In genomic region chr5:52077941-52078825, GRCh38 we compare ENCODE assay signal across 17 cellular contexts.
DNase-seq lines count a peak whose midpoint lies in the region; ATAC-seq and TF ChIP-seq lines count a peak whose summit lies in the region.
"Had no signal": no experiment of that assay in that cellular context is flagged by ENCODE, and none has a peak within 500 bp of the region (broad histone marks: within the 10 kb centered on the region; RNA-seq: fewer than 3 reads in every experiment).

No MANE protein-coding gene starts in this region.

- H3K79me1 ChIP-seq in trophoblast cell (ENCODE audit: low read length): no peaks in the 10 kb centered on the region

- H3K27me3 ChIP-seq in trophoblast cell (ENCODE audit: insufficient read depth, low read length) (no peaks in the 10 kb centered on the region), MM.1S (replicated peaks; ENCODE audit: insufficient read depth, low read length) (no peaks in the 10 kb centered on the region)

- no peak overlapping the region for H3K27ac ChIP-seq in trophoblast cell (ENCODE audit: low read depth, low read length)
- H3K27ac ChIP-seq in MM.1S (ENCODE audit: low read length): no peak overlapping the region
- H3K27ac ChIP-seq: PC-9 had no signal

- H3K36me3 Mint-ChIP-seq in WTC11: no peaks in the 10 kb centered on the region

- no peak overlapping the region for H2BK12ac ChIP-seq in trophoblast cell (ENCODE audit: low read length)

- H3K23ac ChIP-seq in trophoblast cell (ENCODE audit: low read length): no peak overlapping the region

- no peak overlapping the region for H3K9ac ChIP-seq in trophoblast cell (ENCODE audit: low read length)
- H3K9ac ChIP-seq in MM.1S (ENCODE audit: low read length): no peak overlapping the region
- H3K9ac ChIP-seq: SK-N-SH had no signal

- no peak overlapping the region for H2BK5ac ChIP-seq in trophoblast cell (ENCODE audit: low read depth, low read length, poor library complexity)

- CTCF ChIA-PET in WTC11 (lab: Charles Lee): no interaction called here

- H3K14ac ChIP-seq in trophoblast cell (ENCODE audit: low read length): no peak overlapping the region

- H3K36me3 ChIP-seq in trophoblast cell (ENCODE audit: control insufficient read depth in 1 of 2, insufficient read depth in 2 of 2, low read length in 2 of 2): no peaks in the 10 kb centered on the region
- H3K36me3 ChIP-seq in MM.1S (replicated peaks; ENCODE audit: insufficient read depth, low read length): no peaks in the 10 kb centered on the region

- H4K91ac ChIP-seq in trophoblast cell (ENCODE audit: low read depth, low read length): no peak overlapping the region

- no peak overlapping the region for H3K18ac ChIP-seq in trophoblast cell (ENCODE audit: low read length)

- POLR2A ChIA-PET in WTC11 (lab: Charles Lee): no interaction called here

- H3K27ac Mint-ChIP-seq in WTC11: no peak overlapping the region
- H3K27ac Mint-ChIP-seq: CD4-positive, alpha-beta T cell had no signal

- no peak overlapping the region for H3K4ac ChIP-seq in trophoblast cell (ENCODE audit: low read depth, low read length)

- no peak overlapping the region for H4K12ac ChIP-seq in trophoblast cell (ENCODE audit: low read depth, low read length)

- H3F3A ChIP-seq in MM.1S (ENCODE audit: insufficient read depth, low read length): no peaks in the 10 kb centered on the region

- peaks cover 4% of the 10 kb centered on the region for H3K27me3 Mint-ChIP-seq in WTC11 (ENCODE audit: low read depth)
- H3K27me3 Mint-ChIP-seq: CD4-positive, alpha-beta T cell had no signal

- H4K8ac ChIP-seq in trophoblast cell (ENCODE audit: low read depth, low read length): no peak overlapping the region

- H2BK120ac ChIP-seq in trophoblast cell (ENCODE audit: insufficient read depth, low read length, poor library complexity): no peak overlapping the region

- H2AK5ac ChIP-seq in trophoblast cell (ENCODE audit: low read length): no peak overlapping the region

- peaks cover 23% of the 10 kb centered on the region for H3K4me1 Mint-ChIP-seq in WTC11

- WGBS in trophoblast cell (ENCODE audit: extremely low coverage, insufficient coverage, insufficient read length): no CpG with 5 or more reads among the region's 5 CpGs

- H3K4me3 ChIP-seq in trophoblast cell (ENCODE audit: low read depth, low read length) (no peak overlapping the region), MM.1S (ENCODE audit: low read length) (no peak overlapping the region)
- H3K4me3 ChIP-seq: PC-9 had no signal

- no peaks in the 10 kb centered on the region for H4K20me1 ChIP-seq in MM.1S (ENCODE audit: insufficient read depth, low read length)

- H3K4me1 ChIP-seq in trophoblast cell (ENCODE audit: control insufficient read depth in 1 of 2, insufficient read depth in 2 of 2, low read length in 2 of 2) (no peaks in the 10 kb centered on the region), MM.1S (ENCODE audit: low read length) (no peaks in the 10 kb centered on the region)

- H3K9me3 Mint-ChIP-seq in WTC11: peaks cover 10% of the 10 kb centered on the region

- DNase-seq in ELF-1 (ENCODE audit: low read depth, low spot score): peak; percentile 70
- DNase-seq in NCI-H146 (lab: John Stamatoyannopoulos, UW): peak; percentile 68
- peak; percentile 12 for DNase-seq in WTC11 (ENCODE audit: low spot score)
- peak; percentile 13 for DNase-seq in iPS-NIHi7 (ENCODE audit: extremely low spot score)
- DNase-seq in COLO668 (lab: John Stamatoyannopoulos, UW; ENCODE audit: unreplicated experiment): no peak
- no peak for DNase-seq in trophoblast cell
- no peak for DNase-seq in MM.1S
- DNase-seq: AML-193; CD4-positive, alpha-beta T cell; IMR-90; NCI-H1694; NCI-H526; PC-9; SK-N-SH; T-helper 1 cell had no signal

- H3K4me3 Mint-ChIP-seq in WTC11: no peak overlapping the region
- H3K4me3 Mint-ChIP-seq: CD4-positive, alpha-beta T cell had no signal

- H2AFZ ChIP-seq in trophoblast cell (ENCODE audit: insufficient read depth, low read length, poor library complexity): no peak overlapping the region
- H2AFZ ChIP-seq in MM.1S (ENCODE audit: low read length): no peak overlapping the region
- H2AFZ ChIP-seq: PC-9 had no signal

- peaks cover 1% of the 10 kb centered on the region for H3K9me3 ChIP-seq in trophoblast cell (ENCODE audit: insufficient read depth, low read depth, low read length)
- H3K9me3 ChIP-seq in MM.1S (replicated peaks; ENCODE audit: insufficient read depth, low read length): no peaks in the 10 kb centered on the region; the same call in 1 of the 2 replicates
- H3K9me3 ChIP-seq: SK-N-SH had no signal

- H3K4me2 ChIP-seq in trophoblast cell (ENCODE audit: low read length) (no peak overlapping the region), MM.1S (ENCODE audit: low read depth, low read length) (no peak overlapping the region)
- H3K4me2 ChIP-seq: PC-9, SK-N-SH had no signal

- TF ChIP-seq CTCF in WTC11 (IDR thresholded peaks at IDR 0.05): no peak
- no peak for TF ChIP-seq CTCF in MM.1S (IDR thresholded peaks at IDR 0.05; ENCODE audit: low read length)

- H3K79me2 ChIP-seq in trophoblast cell (ENCODE audit: control insufficient read depth, insufficient read depth, low read length, poor library complexity) (no peaks in the 10 kb centered on the region), MM.1S (ENCODE audit: low read length) (no peaks in the 10 kb centered on the region)

- no peaks in the 10 kb centered on the region for H3K9me2 ChIP-seq in MM.1S (replicated peaks; ENCODE audit: insufficient read depth, low read length)
- H3K9me2 ChIP-seq: SK-N-SH had no signal

- ATAC-seq in WTC11 (peak; percentile 91), HG02981 (IDR thresholded peaks at IDR 0.05; ENCODE audit: unreplicated experiment) (no peak)
- ATAC-seq: HCT116 had no signal

TF ChIP-seq in WTC11, 78 proteins besides CTCF, POLR2A, EP300 and RAD21 (continues in another document):
- no peak for TF ChIP-seq IRF1 (CRISPR knock-in tag; IDR thresholded peaks at IDR 0.05)
- TF ChIP-seq ATF6 (CRISPR knock-in tag; IDR thresholded peaks at IDR 0.05): no peak
- TF ChIP-seq PRDM15 (CRISPR knock-in tag; IDR thresholded peaks at IDR 0.05): no peak
- no peak for TF ChIP-seq JAZF1 (CRISPR knock-in tag; IDR thresholded peaks at IDR 0.05)
- TF ChIP-seq USF2 (CRISPR knock-in tag; IDR thresholded peaks at IDR 0.05): no peak
- no peak for TF ChIP-seq NR2C2 (CRISPR knock-in tag; IDR thresholded peaks at IDR 0.05)
- TF ChIP-seq TP53 (CRISPR knock-in tag; IDR thresholded peaks at IDR 0.05): no peak
- TF ChIP-seq KAT7 (CRISPR knock-in tag; IDR thresholded peaks at IDR 0.05; ENCODE audit: borderline replicate concordance): no peak
- TF ChIP-seq ZNF671 (CRISPR knock-in tag; IDR thresholded peaks at IDR 0.05): no peak

Comparison
In these comparisons a context has a peak if more than half of its experiments do, and no peak if none do; other contexts are left out.
1. DNase-seq: peak in ELF-1 (single experiment), NCI-H146 (single experiment), WTC11 (single experiment) and iPS-NIHi7 (single experiment); none in COLO668 (single experiment), trophoblast cell (0 of 2) and MM.1S (single experiment).